8 cellular contexts compared by ENCODE assay signal in genomic region chr5:79774171-79774854, GRCh38.
A peak's percentile ranks its signal among the peaks of the same experiment; 100 is the strongest.
DNase-seq lines count a peak whose midpoint lies in the region; ATAC-seq and TF ChIP-seq lines count a peak whose summit lies in the region.

No MANE protein-coding gene starts in this region.

- H3K4me2 ChIP-seq in DOHH2 (ENCODE audit: low read length): no peak overlapping the region

- DNase-seq in HPDE6-E6E7 (ENCODE audit: extremely low spot score) (peak; percentile 22), kidney tubule cell (ENCODE audit: low spot score) (peak; percentile 45), NCI-H2107 (lab: John Stamatoyannopoulos, UW) (no peak)
- DNase-seq in activated naive CD8-positive, alpha-beta T cell treated with anti-CD3 and anti-CD28 coated beads, Interleukin-2, amount 10 ng/mL, durations not matched to agents 7 days and 5 days: no peak

- H3K4me1 ChIP-seq in DOHH2 (ENCODE audit: control insufficient read depth, low read length): no peaks in the 10 kb centered on the region

- no peaks in the 10 kb centered on the region for H4K20me1 ChIP-seq in DOHH2 (ENCODE audit: control insufficient read depth, insufficient read depth, low read depth, low read length)

- H3K36me3 Mint-ChIP-seq in activated naive CD8-positive, alpha-beta T cell treated with anti-CD3 and anti-CD28 coated beads, Interleukin-2, amount 10 ng/mL, durations not matched to agents 7 days and 5 days: peaks cover 2% of the 10 kb centered on the region

- H3K9me2 ChIP-seq in DOHH2 (replicated peaks; ENCODE audit: control insufficient read depth, low read length): no peaks in the 10 kb centered on the region

- no peak overlapping the region for H3K27ac ChIP-seq in DOHH2 (ENCODE audit: low read depth, low read length)

- H3K9me3 Mint-ChIP-seq in activated naive CD8-positive, alpha-beta T cell treated with anti-CD3 and anti-CD28 coated beads, Interleukin-2, amount 10 ng/mL, durations not matched to agents 7 days and 5 days: peaks cover 6% of the 10 kb centered on the region

- H3F3A ChIP-seq in DOHH2 (ENCODE audit: control insufficient read depth, insufficient read depth): no peaks in the 10 kb centered on the region

- peaks cover 2% of the 10 kb centered on the region for H3K4me1 Mint-ChIP-seq in activated naive CD8-positive, alpha-beta T cell treated with anti-CD3 and anti-CD28 coated beads, Interleukin-2, amount 10 ng/mL, durations not matched to agents 7 days and 5 days

- no peaks in the 10 kb centered on the region for H3K36me3 ChIP-seq in DOHH2 (ENCODE audit: control insufficient read depth, low read length)

- TF ChIP-seq CTCF in DOHH2 (IDR thresholded peaks at IDR 0.05; ENCODE audit: low read depth, low read length, poor library complexity, severe bottlenecking): peak; percentile 36

- peak; percentile 36 for ATAC-seq in activated naive CD8-positive, alpha-beta T cell treated with anti-CD3 and anti-CD28 coated beads, Interleukin-2, amount 10 ng/mL, durations not matched to agents 7 days and 5 days (ENCODE audit: low read depth)
- no peak for ATAC-seq in GM21360 (IDR thresholded peaks at IDR 0.05; ENCODE audit: unreplicated experiment)
- ATAC-seq in HG03354 (IDR thresholded peaks at IDR 0.05; ENCODE audit: poor library complexity, severe bottlenecking, unreplicated experiment): no peak
- no peak for ATAC-seq in GM18858 (IDR thresholded peaks at IDR 0.05; ENCODE audit: unreplicated experiment)

- H3K4me3 Mint-ChIP-seq in activated naive CD8-positive, alpha-beta T cell treated with anti-CD3 and anti-CD28 coated beads, Interleukin-2, amount 10 ng/mL, durations not matched to agents 7 days and 5 days: no peak overlapping the region

- peaks cover 3% of the 10 kb centered on the region for H3K27me3 Mint-ChIP-seq in activated naive CD8-positive, alpha-beta T cell treated with anti-CD3 and anti-CD28 coated beads, Interleukin-2, amount 10 ng/mL, durations not matched to agents 7 days and 5 days

- no peaks in the 10 kb centered on the region for H3K79me2 ChIP-seq in DOHH2 (ENCODE audit: control insufficient read depth, low read length)

- H3K27ac Mint-ChIP-seq in activated naive CD8-positive, alpha-beta T cell treated with anti-CD3 and anti-CD28 coated beads, Interleukin-2, amount 10 ng/mL, durations not matched to agents 7 days and 5 days: peak overlapping the region; percentile 57

- no peaks in the 10 kb centered on the region for H3K27me3 ChIP-seq in DOHH2 (ENCODE audit: control insufficient read depth, low read length)

- no peaks in the 10 kb centered on the region for H3K9me3 ChIP-seq in DOHH2 (ENCODE audit: control insufficient read depth, insufficient read depth, low read length)

- POLR2A ChIA-PET in activated naive CD8-positive, alpha-beta T cell treated with anti-CD3 and anti-CD28 coated beads, Interleukin-2, amount 10 ng/mL, durations not matched to agents 7 days and 5 days (lab: Charles Lee): interaction anchor here (1.3 kb wide), 1 partner anchor 161 kb away, joined by 3 read pairs; no protein-coding TSS in a partner anchor

- H3K4me3 ChIP-seq in DOHH2 (ENCODE audit: low read length): no peak overlapping the region

Comparison
In these comparisons a context has a peak if more than half of its experiments do, and no peak if none do; other contexts are left out.
1. DNase-seq: peak in HPDE6-E6E7 (single experiment) and kidney tubule cell (single experiment); none in activated naive CD8-positive, alpha-beta T cell treated with anti-CD3 and anti-CD28 coated beads, Interleukin-2, amount 10 ng/mL, durations not matched to agents 7 days and 5 days (single experiment) and NCI-H2107 (single experiment).